11 cellular contexts compared by ENCODE assay signal in genomic region chr1:11842154-11843041, GRCh38. TPM values are rescaled to one million over a fixed set of nuclear protein-coding genes. Genes with fewer than 3 reads are reported as not detected.
DNase-seq lines count a peak whose midpoint lies in the region; ATAC-seq and TF ChIP-seq lines count a peak whose summit lies in the region.
"Had no signal": no experiment of that assay in that cellular context is flagged by ENCODE, and none has a peak within 500 bp of the region (broad histone marks: within the 10 kb centered on the region; RNA-seq: fewer than 3 reads in every experiment).

No MANE protein-coding gene starts in this region.

- intact Hi-C loops in heart right ventricle (cut with DNase I) = loop anchor here in 2 of 10 donors (2.0 to 10.0 kb wide), 3 partner anchors 26 to 182 kb away; no protein-coding TSS in a partner anchor
- intact Hi-C loops in Right ventricle myocardium inferior (cut with DNase I) = no loop called here
- intact Hi-C loops in stomach (cut with DNase I; ENCODE audit: low total_unique reads) = no loop called here

- TF ChIP-seq CTCF in heart right ventricle (IDR thresholded peaks at IDR 0.05) (no peak), Peyer's patch (IDR thresholded peaks at IDR 0.05) (no peak), glutamatergic neuron (IDR thresholded peaks at IDR 0.05; ENCODE audit: partially characterized antibody, unreplicated experiment) (no peak), stomach (IDR thresholded peaks at IDR 0.05) (no peak)

- H3K27ac Mint-ChIP-seq in glutamatergic neuron (ENCODE audit: unreplicated experiment) = peak overlapping the region; percentile 29
- H3K27ac Mint-ChIP-seq: activated T-cell treated with anti-CD3 and anti-CD28 coated beads, Interleukin-2, amount 50 U/mL, for 24 hours; HFFc6 had no signal

- H3K27ac ChIP-seq in heart right ventricle (peak overlapping the region in 8 of 10 donors; percentile 17 to 81 (median 50)), Peyer's patch (peak overlapping the region in 1 of 4 donors; percentile 3), stomach (no peak overlapping the region)

- H3K9me3 Mint-ChIP-seq in glutamatergic neuron (ENCODE audit: unreplicated experiment) = peaks cover 4% of the 10 kb centered on the region
- H3K9me3 Mint-ChIP-seq: activated T-cell treated with anti-CD3 and anti-CD28 coated beads, Interleukin-2, amount 50 U/mL, for 24 hours; dendritic cell treated with granulocyte-macrophage colony-stimulating factor and Interleukin-4, amounts not matched to agents 40 ng/mL and 50 ng/mL, for 4 days; HFFc6 had no signal

- H3K4me1 ChIP-seq in heart right ventricle (peaks cover 0 to 44% (median 20%) of the 10 kb centered on the region in 9 donors), Peyer's patch (peaks cover 0 to 8% (median 0%) of the 10 kb centered on the region in 4 donors), stomach (peaks cover 0 to 25% (median 0%) of the 10 kb centered on the region in 4 donors)

- H3K36me3 ChIP-seq in heart right ventricle (peaks cover 0 to 96% (median 27%) of the 10 kb centered on the region in 9 donors), Peyer's patch (peaks cover 0 to 77% (median 0%) of the 10 kb centered on the region in 3 donors), stomach (peaks cover 49 to 99% (median 91%) of the 10 kb centered on the region in 4 donors)

- H3K4me3 ChIP-seq in heart right ventricle (no peak overlapping the region), Peyer's patch (no peak overlapping the region), stomach (no peak overlapping the region)

- ATAC-seq in heart right ventricle = peak in 7 of 8 donors; percentile 4 to 58 (median 43)
- no peak for ATAC-seq in Right ventricle myocardium inferior

- H3K27me3 Mint-ChIP-seq in glutamatergic neuron (ENCODE audit: unreplicated experiment) = peaks cover 7% of the 10 kb centered on the region
- H3K27me3 Mint-ChIP-seq: activated T-cell treated with anti-CD3 and anti-CD28 coated beads, Interleukin-2, amount 50 U/mL, for 24 hours; dendritic cell treated with granulocyte-macrophage colony-stimulating factor and Interleukin-4, amounts not matched to agents 40 ng/mL and 50 ng/mL, for 4 days had no signal

- H3K36me3 Mint-ChIP-seq in glutamatergic neuron (ENCODE audit: unreplicated experiment) = peaks cover 5% of the 10 kb centered on the region

- H3K4me1 Mint-ChIP-seq in glutamatergic neuron (ENCODE audit: low read depth, unreplicated experiment) = peaks cover 10% of the 10 kb centered on the region

- no peaks in the 10 kb centered on the region for H3K9me3 ChIP-seq in heart right ventricle
- no peaks in the 10 kb centered on the region for H3K9me3 ChIP-seq in Peyer's patch
- H3K9me3 ChIP-seq in stomach = no peaks in the 10 kb centered on the region

- peak in 1 of 2 donors; percentile 61 for DNase-seq in heart right ventricle
- no peak for DNase-seq in Right ventricle myocardium inferior (ENCODE audit: missing footprints)
- peak in 2 of 3 donors; percentile 44 to 54 for DNase-seq in Peyer's patch
- DNase-seq in glutamatergic neuron = no peak
- DNase-seq in amniotic stem cell (lab: John Stamatoyannopoulos, UW) = no peak
- no peak for DNase-seq in stomach
- DNase-seq in NK-92 treated with Interleukin-12 subunit alpha and Interleukin-12 subunit beta, amount 100 ng/mL, for 24 hours (lab: John Stamatoyannopoulos, UW) = no peak
- DNase-seq in dedifferentiated amniotic fluid mesenchymal stem cell (ENCODE audit: extremely low spot score) = no peak
- DNase-seq: activated T-cell treated with anti-CD3 and anti-CD28 coated beads, Interleukin-2, amount 50 U/mL, for 24 hours; HFFc6 had no signal

- TF ChIP-seq EP300 in stomach (IDR thresholded peaks at IDR 0.05) = no peak

- H3K4me3 Mint-ChIP-seq in glutamatergic neuron (ENCODE audit: unreplicated experiment) = no peak overlapping the region
- H3K4me3 Mint-ChIP-seq: activated T-cell treated with anti-CD3 and anti-CD28 coated beads, Interleukin-2, amount 50 U/mL, for 24 hours; HFFc6 had no signal

- 46 to 59% methylated on average over 19 of the region's 19 CpGs for WGBS in heart right ventricle, 2 donors
- 56 to 69% (median 67%) methylated on average over 18 to 19 of the region's 19 CpGs for WGBS in stomach, 5 donors

- TF ChIP-seq POLR2A in Peyer's patch (IDR thresholded peaks at IDR 0.05) = no peak
- no peak for TF ChIP-seq POLR2A in stomach (IDR thresholded peaks at IDR 0.05)

- H3K27me3 ChIP-seq in heart right ventricle (no peaks in the 10 kb centered on the region), Peyer's patch (no peaks in the 10 kb centered on the region), stomach (no peaks in the 10 kb centered on the region)

RNA-seq across cellular contexts. Expression of gene NPPA, which starts 5.2 kb away (rescaled TPM):
- 1,000 to 10,000 TPM in 2 of 10 donors, 100 to 1,000 TPM in 5, 10 to 100 TPM in 2, 1 to 10 TPM in 1; 5.8 to 2,762 (median 663) TPM for total RNA-seq in heart right ventricle
- polyA plus RNA-seq in heart right ventricle = 1,000 to 10,000 TPM in 1 of 2 donors, 10 to 100 TPM in 1; 16.4 to 2,201 TPM
- 8.2 TPM for total RNA-seq in Right ventricle myocardium inferior
- total RNA-seq in Peyer's patch = not detected
- not detected for total RNA-seq in glutamatergic neuron (ENCODE audit: unreplicated experiment)
- total RNA-seq in stomach = 1 to 10 TPM in 2 of 5 donors, not detected in 3; 4.2 to 7.2 TPM
- 1 to 10 TPM in 2 of 3 donors, under 1 TPM in 1; 0.48 to 2.7 (median 2.0) TPM for polyA plus RNA-seq in stomach
- total RNA-seq: HFFc6 had no signal

RNA-seq across cellular contexts. Expression of gene NPPB, which starts 16.3 kb away (rescaled TPM):
- total RNA-seq in heart right ventricle (1,000 to 10,000 TPM in 1 of 10 donors, 100 to 1,000 TPM in 5, 10 to 100 TPM in 1, 1 to 10 TPM in 3; 1.1 to 4,616 (median 291) TPM), Right ventricle myocardium inferior (5.1 TPM), Peyer's patch (not detected), glutamatergic neuron (ENCODE audit: unreplicated experiment) (not detected), stomach (1 to 10 TPM in 1 of 5 donors, not detected in 4; 1.6 TPM)
- polyA plus RNA-seq in heart right ventricle (over 10,000 TPM in 1 of 2 donors, 10 to 100 TPM in 1; 46.2 to 15,996 TPM), stomach (10 to 100 TPM in 1 of 3 donors, 1 to 10 TPM in 2; 1.0 to 12.8 (median 3.9) TPM)
- total RNA-seq: HFFc6 had no signal

RNA-seq across cellular contexts. Expression of gene CLCN6, which starts 36.4 kb away (rescaled TPM):
- total RNA-seq in heart right ventricle = 10 to 100 TPM; 13.3 to 20.9 (median 16.9) TPM
- 10 to 100 TPM in 1 of 2 donors, 1 to 10 TPM in 1; 9.1 to 13.8 TPM for polyA plus RNA-seq in heart right ventricle
- total RNA-seq in Right ventricle myocardium inferior = 15.7 TPM
- total RNA-seq in Peyer's patch = 10 to 100 TPM; 28.4 to 63.7 (median 30.2) TPM
- total RNA-seq in glutamatergic neuron (ENCODE audit: unreplicated experiment) = 94.3 TPM
- total RNA-seq in stomach = 10 to 100 TPM in 4 of 5 donors, 1 to 10 TPM in 1; 4.9 to 49.6 (median 14.6) TPM
- 1 to 10 TPM; 4.1 to 6.2 (median 4.1) TPM for polyA plus RNA-seq in stomach

RNA-seq across cellular contexts. Expression of gene MTHFR, which starts 36.6 kb away (rescaled TPM):
- total RNA-seq in heart right ventricle = 10 to 100 TPM; 28.8 to 75.8 (median 40.5) TPM
- 10 to 100 TPM; 17.7 to 24.3 TPM for polyA plus RNA-seq in heart right ventricle
- total RNA-seq in Right ventricle myocardium inferior = 34.1 TPM
- total RNA-seq in Peyer's patch = 100 to 1,000 TPM in 1 of 4 donors, 10 to 100 TPM in 3; 82.0 to 130 (median 87.3) TPM
- 83.2 TPM for total RNA-seq in glutamatergic neuron (ENCODE audit: unreplicated experiment)
- total RNA-seq in stomach = 100 to 1,000 TPM in 2 of 5 donors, 10 to 100 TPM in 3; 42.0 to 171 (median 75.6) TPM
- 1 to 10 TPM; 5.3 to 8.9 (median 5.5) TPM for polyA plus RNA-seq in stomach

Comparison
In these comparisons a context has a peak if more than half of its experiments do, and no peak if none do; other contexts are left out.
1. DNase-seq: peak in Peyer's patch (2 of 3); none in Right ventricle myocardium inferior (single experiment), glutamatergic neuron (single experiment), amniotic stem cell (single experiment), stomach (single experiment), NK-92 treated with Interleukin-12 subunit alpha and Interleukin-12 subunit beta, amount 100 ng/mL, for 24 hours (single experiment) and dedifferentiated amniotic fluid mesenchymal stem cell (single experiment).
2. H3K27ac ChIP-seq: peak in heart right ventricle (8 of 10); none in stomach (0 of 5).